11 cellular contexts compared by ENCODE assay signal in genomic region chr11:69311767-69312385, GRCh38. TPM values are rescaled to one million over a fixed set of nuclear protein-coding genes. Genes with fewer than 3 reads are reported as not detected.
DNase-seq lines count a peak whose midpoint lies in the region; ATAC-seq, FAIRE-seq and TF ChIP-seq lines count a peak whose summit lies in the region.
"Had no signal": no experiment of that assay in that cellular context is flagged by ENCODE, and none has a peak within 500 bp of the region (broad histone marks: within the 10 kb centered on the region; RNA-seq: fewer than 3 reads in every experiment).

No MANE protein-coding gene starts in this region.

- no peaks in the 10 kb centered on the region for H3K27me3 Mint-ChIP-seq in T-helper 17 cell

- H3K4me1 ChIP-seq in right lobe of liver (no peaks in the 10 kb centered on the region), HepG2 (ENCODE audit: insufficient read depth, low read length) (no peaks in the 10 kb centered on the region), fibroblast of lung (ENCODE audit: control insufficient read depth, extremely low read depth, insufficient read depth, low read length) (peaks cover 7% of the 10 kb centered on the region), upper lobe of right lung (peaks cover 24% of the 10 kb centered on the region), adrenal gland (replicated peaks in 1 of 2) (peaks cover 0 to 16% of the 10 kb centered on the region in 2 donors)

- in situ Hi-C loops in HepG2 (cut with HindIII; ENCODE audit: extremely low pct_ligation_motif_present, low pct_unique_long_range_greater_than_20kb): no loop called here

- no peak overlapping the region for H3K4me2 ChIP-seq in HepG2 (ENCODE audit: low read depth, low read length)
- H3K4me2 ChIP-seq in fibroblast of lung (ENCODE audit: extremely low read depth, insufficient read depth, low read length): no peak overlapping the region

- no peaks in the 10 kb centered on the region for H3K27me3 ChIP-seq in right lobe of liver
- H3K27me3 ChIP-seq in HepG2 (ENCODE audit: control insufficient read depth in 1 of 2, insufficient read depth in 2 of 2, low read length in 2 of 2): peaks cover 8 to 51% of the 10 kb centered on the region in 2 experiments; a peak in 4 of 5 replicates
- H3K27me3 ChIP-seq in fibroblast of lung (ENCODE audit: control insufficient read depth, insufficient read depth, low read length): no peaks in the 10 kb centered on the region
- no peaks in the 10 kb centered on the region for H3K27me3 ChIP-seq in upper lobe of right lung
- H3K27me3 ChIP-seq in adrenal gland: no peaks in the 10 kb centered on the region

- H3K36me3 Mint-ChIP-seq in T-helper 17 cell (ENCODE audit: low read depth): peaks cover 2% of the 10 kb centered on the region

- intact Hi-C loops in right lobe of liver (cut with DNase I) (no loop called here), HepG2 (cut with micrococcal nuclease; ENCODE audit: unreplicated experiment) (no loop called here), upper lobe of right lung (cut with DNase I) (no loop called here), adrenal gland (cut with DNase I) (no loop called here)

- H3K36me3 ChIP-seq in right lobe of liver (no peaks in the 10 kb centered on the region), HepG2 (replicated peaks in 1 of 2; ENCODE audit: control insufficient read depth in 1 of 2, insufficient read depth in 2 of 2, low read length in 2 of 2) (no peaks in the 10 kb centered on the region), fibroblast of lung (ENCODE audit: control insufficient read depth, insufficient read depth, low read length) (peaks cover 1% of the 10 kb centered on the region), upper lobe of right lung (no peaks in the 10 kb centered on the region), adrenal gland (replicated peaks in 1 of 2) (no peaks in the 10 kb centered on the region)

- no peaks in the 10 kb centered on the region for H3K9me3 ChIP-seq in right lobe of liver
- no peaks in the 10 kb centered on the region for H3K9me3 ChIP-seq in HepG2 (ENCODE audit: low read length)
- no peaks in the 10 kb centered on the region for H3K9me3 ChIP-seq in T-helper 17 cell (ENCODE audit: control insufficient read depth, low read length, poor library complexity, severe bottlenecking)
- no peaks in the 10 kb centered on the region for H3K9me3 ChIP-seq in fibroblast of lung (ENCODE audit: control insufficient read depth, insufficient read depth, low read depth, low read length)
- H3K9me3 ChIP-seq in upper lobe of right lung: no peaks in the 10 kb centered on the region
- no peaks in the 10 kb centered on the region for H3K9me3 ChIP-seq in adrenal gland (replicated peaks in 1 of 3)

- H3K79me2 ChIP-seq in HepG2 (ENCODE audit: insufficient read depth, low read length) (no peaks in the 10 kb centered on the region), fibroblast of lung (ENCODE audit: control insufficient read depth, insufficient read depth, low read length) (peaks cover 4% of the 10 kb centered on the region)

- no peak overlapping the region for H3K9ac ChIP-seq in HepG2 (ENCODE audit: insufficient read depth, low read depth, low read length)
- H3K9ac ChIP-seq in fibroblast of lung (ENCODE audit: insufficient read depth, low read length): no peak overlapping the region

- WGBS in right lobe of liver (ENCODE audit: insufficient coverage, low coverage, low lambda C conversion rate, missing lambda C conversion rate): 40% methylated on average over 14 of the region's 14 CpGs
- 26% methylated on average over 14 of the region's 14 CpGs for WGBS in HepG2 (ENCODE audit: low lambda C conversion rate)
- 47 to 60% (median 55%) methylated on average over 14 of the region's 14 CpGs for WGBS in adrenal gland, 4 donors

- POLR2A ChIA-PET in HepG2 (lab: Yijun Ruan, JAX): no interaction called here

- TF ChIP-seq POLR2A in right lobe of liver (IDR thresholded peaks at IDR 0.05): no peak
- TF ChIP-seq POLR2A in HepG2 (IDR thresholded peaks at IDR 0.05; ENCODE audit: insufficient read depth in 1 of 2, low read depth in 2 of 2, low read length in 2 of 2): no peak
- TF ChIP-seq POLR2A in adrenal gland (IDR thresholded peaks at IDR 0.05): no peak

- H3K4me3 ChIP-seq in right lobe of liver (no peak overlapping the region), HepG2 (replicated peaks in 1 of 3; ENCODE audit: insufficient read depth in 1 of 3, low read depth in 2 of 3, low read length in 3 of 3) (no peak overlapping the region), fibroblast of lung (replicated peaks in 1 of 4; ENCODE audit: control extremely low read depth in 1 of 4, insufficient read depth in 1 of 4, low read depth in 3 of 4, low read length in 4 of 4) (no peak overlapping the region), upper lobe of right lung (no peak overlapping the region), adrenal gland (no peak overlapping the region)

- peak in 1 of 3 donors; percentile 45 for DNase-seq in right lobe of liver
- no peak for DNase-seq in HepG2 (ENCODE audit: low spot score)
- no peak for DNase-seq in T-helper 17 cell
- no peak for DNase-seq in fibroblast of lung (ENCODE audit: low read depth in 2 of 2)
- DNase-seq in upper lobe of right lung: peak; percentile 62
- DNase-seq in NCI-H2171 (lab: John Stamatoyannopoulos, UW): no peak
- DNase-seq in adrenal gland: no peak
- DNase-seq: activated gamma-delta T cell treated with Interleukin-2 at 50 U/mL for 16 hours had no signal

- no TSS peak for BruUV-seq in HepG2 (replicated peaks; lab: Mats Ljungman, UMichigan)

- no peak for TF ChIP-seq RAD21 in HepG2 (CRISPR knock-in tag; IDR thresholded peaks at IDR 0.05)

- peaks cover 26% of the 10 kb centered on the region for H3K4me1 Mint-ChIP-seq in T-helper 17 cell

- H3K27ac ChIP-seq in right lobe of liver (no peak overlapping the region), HepG2 (ENCODE audit: extremely low read length, insufficient read depth, low read length) (no peak overlapping the region), fibroblast of lung (ENCODE audit: insufficient read depth, low read length) (peak overlapping the region; percentile 42), upper lobe of right lung (peak overlapping the region; percentile 36), adrenal gland (no peak overlapping the region)
- H3K27ac ChIP-seq: RWPE1 had no signal

- peak in 3 of 4 donors; percentile 26 to 40 (median 27) for ATAC-seq in right lobe of liver
- no peak for ATAC-seq in HepG2
- ATAC-seq in T-helper 17 cell: peak; percentile 57
- no peak for ATAC-seq in upper lobe of right lung
- ATAC-seq in GM21447 (IDR thresholded peaks at IDR 0.05; ENCODE audit: unreplicated experiment): no peak

- H3K4me3 Mint-ChIP-seq in T-helper 17 cell: peak overlapping the region; percentile 78

- no peak for FAIRE-seq in HepG2 (lab: Jason Lieb, UNC)

- peak overlapping the region; percentile 60 for H3K27ac Mint-ChIP-seq in T-helper 17 cell

- TF ChIP-seq CTCF in right lobe of liver (IDR thresholded peaks at IDR 0.05): no peak
- no peak for TF ChIP-seq CTCF in HepG2 (CRISPR knock-in tag; IDR thresholded peaks at IDR 0.05)
- no peak for TF ChIP-seq CTCF in fibroblast of lung (conservative IDR thresholded peaks at IDR 0.05 in 1 of 2, IDR thresholded peaks at IDR 0.05 in 1 of 2; ENCODE audit: low read depth in 1 of 2, low read length in 2 of 2)
- TF ChIP-seq CTCF in upper lobe of right lung (IDR thresholded peaks at IDR 0.05): no peak
- TF ChIP-seq CTCF in adrenal gland (IDR thresholded peaks at IDR 0.05): no peak

- CTCF ChIA-PET in HepG2 (lab: Yijun Ruan, JAX; ENCODE audit: low intra/inter-chr PET ratio, low total read pairs): no interaction called here

- TF ChIP-seq EP300 in HepG2 (IDR thresholded peaks at IDR 0.05; ENCODE audit: low read depth in 2 of 2, low read length in 2 of 2) (no peak), HepG2 (CRISPR knock-in tag; IDR thresholded peaks at IDR 0.05; ENCODE audit: borderline replicate concordance) (no peak)

- H2AFZ ChIP-seq in HepG2 (ENCODE audit: low read length) (no peak overlapping the region), fibroblast of lung (ENCODE audit: low read length) (no peak overlapping the region)

- H4K20me1 ChIP-seq in HepG2 (ENCODE audit: insufficient read depth, low read length): no peaks in the 10 kb centered on the region
- no peaks in the 10 kb centered on the region for H4K20me1 ChIP-seq in fibroblast of lung (ENCODE audit: control insufficient read depth, extremely low read depth, insufficient read depth, low read length)

RNA-seq across cellular contexts. Expression of gene MYEOV, which starts 17.9 kb away (rescaled TPM):
- total RNA-seq in right lobe of liver (1 to 10 TPM in 1 of 6 experiments, under 1 TPM in 3, not detected in 2; 0.25 to 1.2 (median 0.70) TPM), HepG2 (2016; rRNA removed; fragmentation: Illumina TruSeq; extraction: Trizol) (0.17 and 0.33 TPM in 2 replicates), T-helper 17 cell (1 to 10 TPM in 1 of 2 donors, under 1 TPM in 1; 0.60 to 8.9 TPM), fibroblast of lung (1.2 TPM in 1 of 2 replicates, not detected in the other), upper lobe of right lung (0.23 TPM), adrenal gland (1 to 10 TPM in 1 of 8 donors, under 1 TPM in 4, not detected in 3; 0.14 to 1.6 (median 0.34) TPM)
- 0.40 TPM in 1 of 2 replicates, not detected in the other for total RNA-seq in HepG2 (2016; cell fraction: cytosol; rRNA removed; fragmentation: Illumina TruSeq; extraction: Trizol; ENCODE audit: low read depth)
- total RNA-seq in HepG2 (2016; cell fraction: insoluble cytoplasmic fraction; rRNA removed; fragmentation: Illumina TruSeq; extraction: Trizol): 0.30 and 0.54 TPM in 2 replicates
- 0.28 and 0.34 TPM in 2 replicates for total RNA-seq in HepG2 (2016; cell fraction: membrane; rRNA removed; fragmentation: Illumina TruSeq; extraction: Trizol)
- total RNA-seq in HepG2 (2016; cell fraction: nucleus; rRNA removed; fragmentation: Illumina TruSeq; extraction: Trizol): 0.28 and 0.60 TPM in 2 replicates
- polyA plus RNA-seq in HepG2 (2011; rRNA removed) (1.6 and 1.8 TPM in 2 replicates), fibroblast of lung (7.3 and 11.7 TPM in 2 replicates), adrenal gland (under 1 TPM; 0.10 to 0.32 (median 0.22) TPM)
- polyA plus RNA-seq in HepG2 (2011; cell fraction: cytosol; rRNA removed): 1.0 and 1.6 TPM in 2 replicates
- polyA plus RNA-seq in HepG2 (2011; cell fraction: nucleus; rRNA removed): 1.6 and 2.7 TPM in 2 replicates
- polyA plus RNA-seq in HepG2 (2012): 0.12 and 0.20 TPM in 2 replicates
- 0.37 and 0.49 TPM in 2 replicates for polyA plus RNA-seq in HepG2 (2016; cell fraction: cytosol; fragmentation: Illumina TruSeq; extraction: Trizol; ENCODE audit: low read depth)
- 0.14 and 0.45 TPM in 2 replicates for polyA plus RNA-seq in HepG2 (2016; cell fraction: insoluble cytoplasmic fraction; fragmentation: Illumina TruSeq; extraction: Trizol; ENCODE audit: low read depth)
- polyA plus RNA-seq in HepG2 (2016; cell fraction: membrane; fragmentation: Illumina TruSeq; extraction: Trizol; ENCODE audit: low read depth): 0.34 and 0.61 TPM in 2 replicates
- 0.39 TPM in 1 of 2 replicates, not detected in the other for polyA plus RNA-seq in HepG2 (2016; cell fraction: nucleus; fragmentation: Illumina TruSeq; extraction: Trizol; ENCODE audit: insufficient read depth, low read depth)
- 0.58 and 2.6 TPM in 2 replicates for polyA minus RNA-seq in HepG2 (2011; rRNA and poly(A)+ RNA removed; ENCODE audit: low replicate concordance)
- 0.35 and 0.79 TPM in 2 replicates for polyA minus RNA-seq in HepG2 (2011; cell fraction: cytosol; rRNA and poly(A)+ RNA removed)
- 1.8 and 1.9 TPM in 2 replicates for polyA minus RNA-seq in HepG2 (2011; cell fraction: nucleus; rRNA and poly(A)+ RNA removed)
- polyA plus RNA-seq in fibroblast of lung (2012): 11.8 and 28.9 TPM in 2 replicates
- 3.0 and 40.6 TPM in 2 replicates for polyA minus RNA-seq in fibroblast of lung (ENCODE audit: low replicate concordance)
- total RNA-seq: temporal lobe had no signal

Comparison
In these comparisons a context has a peak if more than half of its experiments do, and no peak if none do; other contexts are left out.
1. ATAC-seq: peak in right lobe of liver (3 of 4) and T-helper 17 cell (single experiment); none in HepG2 (single experiment), upper lobe of right lung (single experiment) and GM21447 (single experiment).
2. H3K27ac ChIP-seq: peak in fibroblast of lung (single experiment) and upper lobe of right lung (single experiment); none in right lobe of liver (0 of 3), HepG2 (single experiment) and adrenal gland (0 of 5).